In genomic region chr2:139685590-139685989, GRCh38 we compare ENCODE assay signal across 1 cellular context.
TF ChIP-seq lines count a peak whose summit lies in the region.

No MANE protein-coding gene starts in this region.

TF ChIP-seq in WTC11, 78 proteins besides CTCF, POLR2A, EP300 and RAD21 (continued from another document):
- TF ChIP-seq ZNF532 (CRISPR knock-in tag; IDR thresholded peaks at IDR 0.05; ENCODE audit: borderline replicate concordance) (no peak), E2F4 (CRISPR knock-in tag; IDR thresholded peaks at IDR 0.05; ENCODE audit: borderline replicate concordance, low read depth) (no peak), ZSCAN18 (CRISPR knock-in tag; IDR thresholded peaks at IDR 0.05) (no peak)
